Comparison of ENCODE assay signal across 13 cellular contexts in the genomic region with DNA sequence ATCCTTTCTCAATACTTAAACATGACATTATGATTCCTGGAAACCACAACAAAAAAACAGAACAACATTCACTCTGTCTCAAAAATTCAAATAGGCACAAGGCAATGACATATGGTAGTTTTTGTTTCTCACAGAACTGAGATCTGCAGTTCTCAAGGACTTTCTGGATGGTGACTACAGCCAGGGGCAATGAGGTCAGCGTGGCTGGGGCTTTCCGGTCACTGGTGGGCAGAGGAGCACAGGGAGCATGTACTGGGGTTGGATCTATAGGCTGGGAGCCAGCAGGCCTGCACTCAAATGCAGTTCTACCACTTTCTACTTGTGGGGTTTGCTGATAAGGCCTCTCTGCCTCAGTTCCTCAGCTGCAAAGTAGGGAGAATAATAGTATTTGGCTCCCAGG.
DNase-seq lines count a peak whose midpoint lies in the region; TF ChIP-seq lines count a peak whose summit lies in the region.
"Had no signal": no experiment of that assay in that cellular context is flagged by ENCODE, and none has a peak within 500 bp of the region (broad histone marks: within the 10 kb centered on the region; RNA-seq: fewer than 3 reads in every experiment).

No MANE protein-coding gene starts in this region.

- no peaks in the 10 kb centered on the region for H3K36me3 ChIP-seq in osteoblast (ENCODE audit: insufficient read depth, low read length)
- H3K36me3 ChIP-seq: BLaER1 had no signal

- H4K20me1 ChIP-seq in osteoblast (ENCODE audit: insufficient read depth, low read length) = no peaks in the 10 kb centered on the region
- H4K20me1 ChIP-seq: BLaER1 had no signal

- H3K9me3 ChIP-seq in osteoblast (ENCODE audit: low read depth, low read length) = no peaks in the 10 kb centered on the region

- H3K4me1 Mint-ChIP-seq in CD14-positive monocyte = peaks cover 14% of the 10 kb centered on the region

- peak overlapping the region; percentile 89 to 92 for H3K27ac ChIP-seq in coronary artery
- peak overlapping the region; percentile 81 for H3K27ac ChIP-seq in osteoblast (ENCODE audit: low read depth, low read length)
- H3K27ac ChIP-seq: BLaER1 had no signal

- no peak overlapping the region for H3K27ac Mint-ChIP-seq in CD14-positive monocyte
- H3K27ac Mint-ChIP-seq: activated T-helper 17 cell treated with anti-CD3 and anti-CD28 coated beads, Interleukin-2, amount 50 U/mL, for 72 hours had no signal

- H3K27me3 ChIP-seq in osteoblast (ENCODE audit: insufficient read depth, low read length) = peaks cover 12% of the 10 kb centered on the region
- H3K27me3 ChIP-seq: BLaER1 had no signal

- TF ChIP-seq CTCF in coronary artery (IDR thresholded peaks at IDR 0.05) = no peak
- no peak for TF ChIP-seq CTCF in osteoblast (IDR thresholded peaks at IDR 0.05; ENCODE audit: extremely low read depth, low read depth, low read length)
- no peak for TF ChIP-seq CTCF in CD14-positive monocyte (IDR thresholded peaks at IDR 0.05)

- H2AFZ ChIP-seq in osteoblast (ENCODE audit: low read length) = no peak overlapping the region

- H3K4me3 ChIP-seq in coronary artery (no peak overlapping the region), osteoblast (ENCODE audit: insufficient read depth, low read length) (no peak overlapping the region)
- H3K4me3 ChIP-seq: BLaER1 had no signal

- H3K9me3 Mint-ChIP-seq in CD14-positive monocyte = peaks cover 0 to 14% (median 6%) of the 10 kb centered on the region in 7 donors
- H3K9me3 Mint-ChIP-seq: activated T-helper 17 cell treated with anti-CD3 and anti-CD28 coated beads, Interleukin-2, amount 50 U/mL, for 72 hours had no signal

- H3K4me2 ChIP-seq in osteoblast (ENCODE audit: insufficient read depth, low read length) = no peak overlapping the region

- peak overlapping the region in 1 of 2 donors; percentile 59 for H3K4me3 Mint-ChIP-seq in CD14-positive monocyte
- H3K4me3 Mint-ChIP-seq: activated T-helper 17 cell treated with anti-CD3 and anti-CD28 coated beads, Interleukin-2, amount 50 U/mL, for 72 hours had no signal

- H3K27me3 Mint-ChIP-seq in CD14-positive monocyte (ENCODE audit: low read depth in 3 of 3) = peaks cover 56 to 62% (median 60%) of the 10 kb centered on the region in 3 donors

- DNase-seq in CD1c-positive myeloid dendritic cell (ENCODE audit: extremely low spot score) (peak; percentile 22), M059J (ENCODE audit: low read depth) (peak; percentile 62), coronary artery (ENCODE audit: low spot score) (no peak), osteoblast (ENCODE audit: insufficient read length, low spot score, missing footprints) (no peak), ecto neural progenitor cell (ENCODE audit: low spot score) (no peak), CD14-positive monocyte (ENCODE audit: low spot score) (no peak), NCI-H69 (lab: John Stamatoyannopoulos, UW) (no peak), T-helper 9 cell (no peak)
- DNase-seq: KG1, NCI-H2029 treated with DMSO at 0.1 percent for 48 hours, nucleus accumbens had no signal

- H3K79me2 ChIP-seq in osteoblast (ENCODE audit: insufficient read depth, low read length) = no peaks in the 10 kb centered on the region

- intact Hi-C loops in CD14-positive monocyte (cut with micrococcal nuclease) = no loop called here

- H3K4me1 ChIP-seq in osteoblast (ENCODE audit: insufficient read depth, low read length) = peaks cover 45% of the 10 kb centered on the region

- H3K36me3 Mint-ChIP-seq in CD14-positive monocyte = peaks cover 0 to 5% of the 10 kb centered on the region in 2 donors

Comparison
In these comparisons a context has a peak if more than half of its experiments do, and no peak if none do; other contexts are left out.
1. DNase-seq: peak in CD1c-positive myeloid dendritic cell (single experiment) and M059J (single experiment); none in coronary artery (single experiment), osteoblast (single experiment), ecto neural progenitor cell (single experiment), CD14-positive monocyte (single experiment), NCI-H69 (single experiment) and T-helper 9 cell (single experiment).